16 cellular contexts compared by ENCODE assay signal in the genomic region with DNA sequence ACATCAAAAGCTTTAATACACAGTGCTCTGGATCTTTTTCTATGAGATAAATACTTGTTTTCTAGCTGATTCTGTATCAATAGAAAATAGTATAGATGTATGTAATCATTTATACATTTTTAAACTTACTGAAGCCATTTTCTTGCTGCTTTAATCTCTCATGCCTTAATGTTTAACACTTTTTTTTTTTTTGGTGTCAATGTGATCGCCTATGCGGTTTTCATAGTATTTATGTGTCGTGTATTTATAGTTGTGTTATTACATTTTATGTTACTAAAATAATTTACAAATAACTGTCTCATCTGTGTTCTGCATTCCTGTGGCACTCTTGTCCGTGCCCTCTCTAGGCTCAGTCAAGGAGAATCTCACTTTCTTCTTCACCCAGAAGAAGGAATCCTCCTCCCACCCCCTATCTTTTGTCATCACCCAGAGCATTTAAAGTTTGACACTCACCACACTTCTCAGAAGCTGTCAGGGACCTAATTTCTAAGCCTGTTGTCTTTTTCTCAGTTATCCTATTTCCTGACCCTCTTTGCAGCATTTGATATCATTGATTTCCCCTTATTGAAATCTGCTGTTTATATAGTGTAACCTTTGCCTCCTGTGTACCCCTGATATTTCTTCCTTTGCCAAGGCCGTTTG. TPM values are rescaled to one million over a fixed set of nuclear protein-coding genes. Genes with fewer than 3 reads are reported as not detected.
DNase-seq lines count a peak whose midpoint lies in the region; ATAC-seq and TF ChIP-seq lines count a peak whose summit lies in the region.
"Had no signal": no experiment of that assay in that cellular context is flagged by ENCODE, and none has a peak within 500 bp of the region (broad histone marks: within the 10 kb centered on the region; RNA-seq: fewer than 3 reads in every experiment).

No MANE protein-coding gene starts in this region.

- DNase-seq in activated T-cell treated with anti-CD3 and anti-CD28 coated beads, Interleukin-2, amount 50 U/mL, for 72 hours: no peak
- DNase-seq in activated T-cell treated with anti-CD3 and anti-CD28 coated beads, Interleukin-2, amount 50 U/mL, for 1 hour: no peak
- no peak for DNase-seq in activated CD8-positive, alpha-beta T cell treated with anti-CD3 and anti-CD28 coated beads for 36 hours
- no peak for DNase-seq in stimulated activated effector memory CD8-positive, alpha-beta T cell treated with anti-CD3 and anti-CD28 coated beads, Interleukin-12 subunit alpha, Interleukin-12 subunit beta, amount 100 ng/mL, for 72 hours (ENCODE audit: low spot score in 2 of 2)
- DNase-seq in NCI-H2081 (lab: John Stamatoyannopoulos, UW): no peak
- no peak for DNase-seq in activated CD4-positive, alpha-beta T cell treated with anti-CD3 and anti-CD28 coated beads, Interleukin-2, amount 10 ng/mL, durations not matched to agents 7 days and 5 days
- DNase-seq: DMS 273 treated with DMSO at 0.1 percent for 48 hours, HFFc6, NCI-H1048, NCI-H1436 treated with DMSO at 0.1 percent for 48 hours, NCI-H2081 treated with DMSO at 0.1 percent for 48 hours, NCI-H510A treated with DMSO at 0.1 percent for 48 hours had no signal

- no peak for TF ChIP-seq CTCF in activated CD8-positive, alpha-beta T cell treated with anti-CD3 and anti-CD28 coated beads for 36 hours (IDR thresholded peaks at IDR 0.05)

- peaks cover 19 to 27% of the 10 kb centered on the region in 2 donors for H3K36me3 Mint-ChIP-seq in activated T-cell treated with anti-CD3 and anti-CD28 coated beads, Interleukin-2, amount 50 U/mL, for 72 hours (ENCODE audit: insufficient read depth in 2 of 2)
- H3K36me3 Mint-ChIP-seq in activated CD8-positive, alpha-beta T cell treated with anti-CD3 and anti-CD28 coated beads for 36 hours (ENCODE audit: low read depth): peaks cover 22% of the 10 kb centered on the region
- peaks cover 54% of the 10 kb centered on the region for H3K36me3 Mint-ChIP-seq in dendritic cell treated with granulocyte-macrophage colony-stimulating factor and Interleukin-4, amounts not matched to agents 40 ng/mL and 50 ng/mL, for 4 days (ENCODE audit: low read depth)
- no peaks in the 10 kb centered on the region for H3K36me3 Mint-ChIP-seq in stimulated activated effector memory CD8-positive, alpha-beta T cell treated with anti-CD3 and anti-CD28 coated beads, Interleukin-12 subunit alpha, Interleukin-12 subunit beta, amount 100 ng/mL, for 72 hours
- H3K36me3 Mint-ChIP-seq in activated CD4-positive, alpha-beta T cell treated with anti-CD3 and anti-CD28 coated beads, Interleukin-2, amount 10 ng/mL, durations not matched to agents 7 days and 5 days (ENCODE audit: low read depth): peaks cover 23% of the 10 kb centered on the region

- H3K27me3 Mint-ChIP-seq in activated T-cell treated with anti-CD3 and anti-CD28 coated beads, Interleukin-2, amount 50 U/mL, for 72 hours (ENCODE audit: low read depth): no peaks in the 10 kb centered on the region
- no peaks in the 10 kb centered on the region for H3K27me3 Mint-ChIP-seq in activated CD8-positive, alpha-beta T cell treated with anti-CD3 and anti-CD28 coated beads for 36 hours
- no peaks in the 10 kb centered on the region for H3K27me3 Mint-ChIP-seq in dendritic cell treated with granulocyte-macrophage colony-stimulating factor and Interleukin-4, amounts not matched to agents 40 ng/mL and 50 ng/mL, for 4 days
- H3K27me3 Mint-ChIP-seq in activated CD4-positive, alpha-beta T cell treated with anti-CD3 and anti-CD28 coated beads, Interleukin-2, amount 10 ng/mL, durations not matched to agents 7 days and 5 days: no peaks in the 10 kb centered on the region

- intact Hi-C loops in activated CD8-positive, alpha-beta T cell treated with anti-CD3 and anti-CD28 coated beads for 36 hours (cut with micrococcal nuclease): no loop called here
- intact Hi-C loops in dendritic cell treated with granulocyte-macrophage colony-stimulating factor and Interleukin-4, amounts not matched to agents 40 ng/mL and 50 ng/mL, for 4 days (cut with micrococcal nuclease): no loop called here

- peaks cover 54% of the 10 kb centered on the region for H3K4me1 Mint-ChIP-seq in activated T-cell treated with anti-CD3 and anti-CD28 coated beads, Interleukin-2, amount 50 U/mL, for 72 hours (ENCODE audit: low read depth)
- H3K4me1 Mint-ChIP-seq in activated CD8-positive, alpha-beta T cell treated with anti-CD3 and anti-CD28 coated beads for 36 hours (ENCODE audit: low read depth): peaks cover 49% of the 10 kb centered on the region
- H3K4me1 Mint-ChIP-seq in dendritic cell treated with granulocyte-macrophage colony-stimulating factor and Interleukin-4, amounts not matched to agents 40 ng/mL and 50 ng/mL, for 4 days (ENCODE audit: low read depth): peaks cover 56% of the 10 kb centered on the region
- peaks cover 48% of the 10 kb centered on the region for H3K4me1 Mint-ChIP-seq in stimulated activated effector memory CD8-positive, alpha-beta T cell treated with anti-CD3 and anti-CD28 coated beads, Interleukin-12 subunit alpha, Interleukin-12 subunit beta, amount 100 ng/mL, for 72 hours
- peaks cover 45% of the 10 kb centered on the region for H3K4me1 Mint-ChIP-seq in activated CD4-positive, alpha-beta T cell treated with anti-CD3 and anti-CD28 coated beads, Interleukin-2, amount 10 ng/mL, durations not matched to agents 7 days and 5 days

- peaks cover 16 to 19% of the 10 kb centered on the region in 2 donors for H3K9me3 Mint-ChIP-seq in activated T-cell treated with anti-CD3 and anti-CD28 coated beads, Interleukin-2, amount 50 U/mL, for 72 hours
- H3K9me3 Mint-ChIP-seq in activated CD8-positive, alpha-beta T cell treated with anti-CD3 and anti-CD28 coated beads for 36 hours: peaks cover 16% of the 10 kb centered on the region
- peaks cover 42% of the 10 kb centered on the region for H3K9me3 Mint-ChIP-seq in dendritic cell treated with granulocyte-macrophage colony-stimulating factor and Interleukin-4, amounts not matched to agents 40 ng/mL and 50 ng/mL, for 4 days
- peaks cover 13% of the 10 kb centered on the region for H3K9me3 Mint-ChIP-seq in stimulated activated effector memory CD8-positive, alpha-beta T cell treated with anti-CD3 and anti-CD28 coated beads, Interleukin-12 subunit alpha, Interleukin-12 subunit beta, amount 100 ng/mL, for 72 hours
- peaks cover 23% of the 10 kb centered on the region for H3K9me3 Mint-ChIP-seq in activated CD4-positive, alpha-beta T cell treated with anti-CD3 and anti-CD28 coated beads, Interleukin-2, amount 10 ng/mL, durations not matched to agents 7 days and 5 days

- POLR2A ChIA-PET in activated CD8-positive, alpha-beta T cell treated with anti-CD3 and anti-CD28 coated beads for 36 hours (lab: Charles Lee): interaction anchor here (0.6 to 4.0 kb wide), 6 partner anchors 10 to 56 kb away, joined by 3 to 39 read pairs (median 4); a partner anchor contains a TSS
- POLR2A ChIA-PET in activated CD4-positive, alpha-beta T cell treated with anti-CD3 and anti-CD28 coated beads, Interleukin-2, amount 10 ng/mL, durations not matched to agents 7 days and 5 days (lab: Charles Lee): no interaction called here

- H3K4me3 Mint-ChIP-seq in activated T-cell treated with anti-CD3 and anti-CD28 coated beads, Interleukin-2, amount 50 U/mL, for 72 hours: peak overlapping the region in 1 of 2 donors; percentile 20
- H3K4me3 Mint-ChIP-seq in activated CD8-positive, alpha-beta T cell treated with anti-CD3 and anti-CD28 coated beads for 36 hours: no peak overlapping the region
- H3K4me3 Mint-ChIP-seq in dendritic cell treated with granulocyte-macrophage colony-stimulating factor and Interleukin-4, amounts not matched to agents 40 ng/mL and 50 ng/mL, for 4 days: no peak overlapping the region
- H3K4me3 Mint-ChIP-seq in stimulated activated effector memory CD8-positive, alpha-beta T cell treated with anti-CD3 and anti-CD28 coated beads, Interleukin-12 subunit alpha, Interleukin-12 subunit beta, amount 100 ng/mL, for 72 hours: peak overlapping the region; percentile 43
- no peak overlapping the region for H3K4me3 Mint-ChIP-seq in activated CD4-positive, alpha-beta T cell treated with anti-CD3 and anti-CD28 coated beads, Interleukin-2, amount 10 ng/mL, durations not matched to agents 7 days and 5 days
- H3K4me3 Mint-ChIP-seq: HFFc6 had no signal

- no peak for ATAC-seq in activated T-cell treated with anti-CD3 and anti-CD28 coated beads, Interleukin-2, amount 50 U/mL, for 72 hours (replicated peaks in 1 of 2)
- ATAC-seq in activated CD8-positive, alpha-beta T cell treated with anti-CD3 and anti-CD28 coated beads for 36 hours: no peak
- ATAC-seq in stimulated activated effector memory CD8-positive, alpha-beta T cell treated with anti-CD3 and anti-CD28 coated beads, Interleukin-12 subunit alpha, Interleukin-12 subunit beta, amount 100 ng/mL, for 72 hours: peak; percentile 11
- no peak for ATAC-seq in GM21576 (IDR thresholded peaks at IDR 0.05; ENCODE audit: unreplicated experiment)
- ATAC-seq: Panc1 had no signal

- peak overlapping the region; percentile 13 for H3K27ac Mint-ChIP-seq in activated T-cell treated with anti-CD3 and anti-CD28 coated beads, Interleukin-2, amount 50 U/mL, for 72 hours
- H3K27ac Mint-ChIP-seq in activated CD8-positive, alpha-beta T cell treated with anti-CD3 and anti-CD28 coated beads for 36 hours: peak overlapping the region; percentile 92
- H3K27ac Mint-ChIP-seq in dendritic cell treated with granulocyte-macrophage colony-stimulating factor and Interleukin-4, amounts not matched to agents 40 ng/mL and 50 ng/mL, for 4 days: peak overlapping the region; percentile 49
- H3K27ac Mint-ChIP-seq in stimulated activated effector memory CD8-positive, alpha-beta T cell treated with anti-CD3 and anti-CD28 coated beads, Interleukin-12 subunit alpha, Interleukin-12 subunit beta, amount 100 ng/mL, for 72 hours: peak overlapping the region; percentile 96
- no peak overlapping the region for H3K27ac Mint-ChIP-seq in activated CD4-positive, alpha-beta T cell treated with anti-CD3 and anti-CD28 coated beads, Interleukin-2, amount 10 ng/mL, durations not matched to agents 7 days and 5 days
- H3K27ac Mint-ChIP-seq: HFFc6 had no signal

- CTCF ChIA-PET in activated CD8-positive, alpha-beta T cell treated with anti-CD3 and anti-CD28 coated beads for 36 hours (lab: Charles Lee): interaction anchor here (0.6 to 8.5 kb wide), 6 partner anchors 15 to 103 kb away, joined by 3 to 254 read pairs (median 56); a partner anchor contains a TSS
- CTCF ChIA-PET in activated CD4-positive, alpha-beta T cell treated with anti-CD3 and anti-CD28 coated beads, Interleukin-2, amount 10 ng/mL, durations not matched to agents 7 days and 5 days (lab: Charles Lee): interaction anchor here (0.6 to 5.7 kb wide), 7 partner anchors 9 to 92 kb away, joined by 3 to 55 read pairs (median 4); a partner anchor contains a TSS

RNA-seq across cellular contexts. Expression of a gene that starts 21.4 kb away (rescaled TPM):
- 100 to 1,000 TPM in 1 of 2 donors, 10 to 100 TPM in 1; 83.7 to 101 TPM for total RNA-seq in activated T-cell treated with anti-CD3 and anti-CD28 coated beads, Interleukin-2, amount 50 U/mL, for 72 hours
- 100 to 1,000 TPM in 1 of 2 experiments, 10 to 100 TPM in 1; 91.8 to 101 TPM for total RNA-seq in activated CD8-positive, alpha-beta T cell treated with anti-CD3 and anti-CD28 coated beads for 36 hours
- 100 to 1,000 TPM; 144 to 181 TPM for total RNA-seq in activated CD4-positive, alpha-beta T cell treated with anti-CD3 and anti-CD28 coated beads, Interleukin-2, amount 10 ng/mL, durations not matched to agents 7 days and 5 days
- total RNA-seq: HFFc6, MCF 10A had no signal

RNA-seq across cellular contexts. Expression of a gene that starts 54.0 kb away (rescaled TPM):
- under 1 TPM; 0.34 to 0.51 TPM for total RNA-seq in activated T-cell treated with anti-CD3 and anti-CD28 coated beads, Interleukin-2, amount 50 U/mL, for 72 hours
- total RNA-seq in activated CD8-positive, alpha-beta T cell treated with anti-CD3 and anti-CD28 coated beads for 36 hours: under 1 TPM; 0.51 to 0.70 TPM
- under 1 TPM; 0.25 to 0.27 TPM for total RNA-seq in activated CD4-positive, alpha-beta T cell treated with anti-CD3 and anti-CD28 coated beads, Interleukin-2, amount 10 ng/mL, durations not matched to agents 7 days and 5 days
- total RNA-seq: HFFc6, MCF 10A had no signal
